In the genomic region with DNA sequence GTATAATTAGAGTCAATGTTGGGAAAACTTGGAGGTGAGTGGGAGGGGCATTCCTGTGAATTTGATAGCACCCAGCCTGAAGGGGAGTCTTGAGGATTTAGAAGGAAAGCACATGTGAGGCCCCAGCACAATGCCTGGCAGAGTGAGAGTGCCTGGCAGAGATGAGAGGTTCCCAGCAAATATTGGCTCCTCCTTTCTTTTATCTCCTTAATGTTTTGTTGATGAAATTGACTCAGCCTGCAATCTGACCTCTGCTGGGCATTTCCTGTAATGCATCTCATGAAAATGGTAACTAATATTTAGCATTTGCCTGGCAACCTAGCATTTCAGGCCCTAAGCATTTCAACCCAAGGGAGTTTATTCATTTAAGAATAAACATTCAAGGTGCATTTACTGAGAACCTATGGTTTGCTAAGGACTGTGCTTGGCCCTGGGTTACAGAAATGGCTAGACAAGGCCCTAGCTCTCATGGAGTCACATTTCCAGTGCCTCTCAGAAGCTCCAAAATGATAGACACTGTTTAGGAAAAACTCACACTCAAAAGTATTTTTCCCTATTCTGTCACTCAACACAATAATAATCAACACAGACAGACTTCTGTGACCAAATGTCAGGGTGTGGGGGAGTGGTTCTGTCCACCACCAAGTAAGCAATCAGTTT, we compare ENCODE assay signal across 9 cellular contexts. TPM values are rescaled to one million over a fixed set of nuclear protein-coding genes. Genes with fewer than 3 reads are reported as not detected.
DNase-seq lines count a peak whose midpoint lies in the region; ATAC-seq and TF ChIP-seq lines count a peak whose summit lies in the region.
"Had no signal": no experiment of that assay in that cellular context is flagged by ENCODE, and none has a peak within 500 bp of the region (broad histone marks: within the 10 kb centered on the region; RNA-seq: fewer than 3 reads in every experiment).

No MANE protein-coding gene starts in this region.

- H4K91ac ChIP-seq in H9 (ENCODE audit: insufficient read length, low read depth, low read length), result no peak overlapping the region

- no peaks in the 10 kb centered on the region for H3K9me3 Mint-ChIP-seq in CD8-positive, alpha-beta T cell
- H3K9me3 Mint-ChIP-seq in H9, result no peaks in the 10 kb centered on the region
- no peaks in the 10 kb centered on the region for H3K9me3 Mint-ChIP-seq in neural progenitor cell

- H3K4me1 Mint-ChIP-seq in CD8-positive, alpha-beta T cell (ENCODE audit: low read depth), result no peaks in the 10 kb centered on the region
- H3K4me1 Mint-ChIP-seq in H9, result peaks cover 18 to 29% of the 10 kb centered on the region in 2 experiments
- H3K4me1 Mint-ChIP-seq in neural progenitor cell, result peaks cover 2% of the 10 kb centered on the region

- no peaks in the 10 kb centered on the region for H3K4me1 ChIP-seq in CD8-positive, alpha-beta T cell (ENCODE audit: insufficient read depth, low read length)
- H3K4me1 ChIP-seq in H9 (ENCODE audit: insufficient read depth, low read length) (no peaks in the 10 kb centered on the region), neural progenitor cell (peaks cover 60% of the 10 kb centered on the region)

- H4K20me1 ChIP-seq in H9 (ENCODE audit: control insufficient read depth, insufficient read depth, insufficient read length) (no peaks in the 10 kb centered on the region), neural progenitor cell (ENCODE audit: low read depth) (no peaks in the 10 kb centered on the region)

- H3K27me3 Mint-ChIP-seq in CD8-positive, alpha-beta T cell (ENCODE audit: low read depth), result no peaks in the 10 kb centered on the region
- peaks cover 3% of the 10 kb centered on the region; the same call in 1 of the 2 replicates for H3K27me3 Mint-ChIP-seq in H9 (ENCODE audit: low read depth)
- peaks cover 2% of the 10 kb centered on the region for H3K27me3 Mint-ChIP-seq in neural progenitor cell (ENCODE audit: insufficient read depth, low read depth)

- DNase-seq in CD8-positive, alpha-beta T cell, result peak in 4 of 7 experiments; percentile 23 to 45 (median 36)
- DNase-seq in H9 (no peak), NCI-H748 treated with DMSO at 0.1 percent for 48 hours (lab: John Stamatoyannopoulos, UW) (peak; percentile 11), activated T-cell treated with anti-CD3 and anti-CD28 coated beads for 4 hours (peak; percentile 38), fibroblast of peridontal ligament (ENCODE audit: extremely low read depth) (peak; percentile 84), neural progenitor cell (ENCODE audit: low spot score) (peak; percentile 45)

- no peak overlapping the region for H2BK12ac ChIP-seq in H9 (ENCODE audit: insufficient read length, low read depth, low read length)

- no peak overlapping the region for H4K8ac ChIP-seq in H9 (replicated peaks; ENCODE audit: insufficient read length, low read depth, low read length)

- H3K79me2 ChIP-seq in H9 (ENCODE audit: insufficient read depth, low read length), result no peaks in the 10 kb centered on the region
- H3K79me2 ChIP-seq in neural progenitor cell (ENCODE audit: low read depth), result no peaks in the 10 kb centered on the region

- no peaks in the 10 kb centered on the region for H3K9me3 ChIP-seq in CD8-positive, alpha-beta T cell (ENCODE audit: low read length)
- H3K9me3 ChIP-seq in H9 (ENCODE audit: control insufficient read depth, low read depth, low read length), result no peaks in the 10 kb centered on the region
- H3K9me3 ChIP-seq in neural progenitor cell (ENCODE audit: low read depth), result no peaks in the 10 kb centered on the region
- H3K9me3 ChIP-seq: SJSA1 had no signal

- no peak overlapping the region for H3K14ac ChIP-seq in H9 (ENCODE audit: insufficient read depth, low read length)

- no peak overlapping the region for H4K5ac ChIP-seq in H9 (ENCODE audit: insufficient read length, low read depth, low read length)

- no peak overlapping the region for H3K4me2 ChIP-seq in H9 (ENCODE audit: insufficient read depth, insufficient read length, low read length)
- H3K4me2 ChIP-seq in neural progenitor cell, result no peak overlapping the region

- no peaks in the 10 kb centered on the region for H3K79me1 ChIP-seq in H9 (ENCODE audit: insufficient read depth, low read depth, low read length, poor library complexity, severe bottlenecking)

- H2AFZ ChIP-seq in H9 (ENCODE audit: low read length) (no peak overlapping the region), neural progenitor cell (replicated peaks) (no peak overlapping the region)

- H2BK20ac ChIP-seq in H9 (ENCODE audit: low read depth, low read length, poor library complexity, severe bottlenecking), result no peak overlapping the region

- peaks cover 52% of the 10 kb centered on the region for H3F3A ChIP-seq in neural progenitor cell (ENCODE audit: low read depth)

- no peak overlapping the region for H3K4ac ChIP-seq in H9 (ENCODE audit: low read depth, low read length)

- H3K27me3 ChIP-seq in CD8-positive, alpha-beta T cell (ENCODE audit: insufficient read depth, low read length), result no peaks in the 10 kb centered on the region
- H3K27me3 ChIP-seq in H9 (ENCODE audit: insufficient read depth, low read length) (no peaks in the 10 kb centered on the region), neural progenitor cell (no peaks in the 10 kb centered on the region)
- H3K27me3 ChIP-seq: SJSA1 had no signal

- H2AK5ac ChIP-seq in H9 (ENCODE audit: insufficient read length, low read length), result no peak overlapping the region

- peaks cover 8% of the 10 kb centered on the region for H3K36me3 ChIP-seq in CD8-positive, alpha-beta T cell (ENCODE audit: insufficient read depth, low read length)
- no peaks in the 10 kb centered on the region for H3K36me3 ChIP-seq in neural progenitor cell

- H3K4me3 ChIP-seq in CD8-positive, alpha-beta T cell (ENCODE audit: low read depth, low read length), result no peak overlapping the region
- H3K4me3 ChIP-seq in neural progenitor cell, result no peak overlapping the region
- H3K4me3 ChIP-seq: SJSA1 had no signal

- H2BK5ac ChIP-seq in H9 (ENCODE audit: insufficient read length, low read length), result no peak overlapping the region

- no peak overlapping the region for H3K18ac ChIP-seq in H9 (ENCODE audit: insufficient read length, low read depth, low read length)

- no peak overlapping the region for H3K23ac ChIP-seq in H9 (ENCODE audit: insufficient read length, low read depth, low read length)

- no peak overlapping the region for H3K27ac Mint-ChIP-seq in CD8-positive, alpha-beta T cell
- H3K27ac Mint-ChIP-seq in H9 (peak overlapping the region in 1 of 3 experiments; percentile 3; a peak in 1 of 7 replicates), neural progenitor cell (no peak overlapping the region)

- no peaks in the 10 kb centered on the region for H3K23me2 ChIP-seq in H9 (ENCODE audit: insufficient read length, low read depth, low read length, poor library complexity, severe bottlenecking)

- POLR2A ChIA-PET in CD8-positive, alpha-beta T cell (lab: Charles Lee), result interaction anchor here (0.8 to 1.0 kb wide), 2 partner anchors 77 to 197 kb away, joined by 3 to 4 read pairs; a partner anchor contains a TSS

- peak; percentile 60 for TF ChIP-seq CTCF in CD8-positive, alpha-beta T cell (IDR thresholded peaks at IDR 0.05)
- peak; percentile 74 for TF ChIP-seq CTCF in H9 (conservative IDR thresholded peaks at IDR 0.05)
- peak; percentile 74 for TF ChIP-seq CTCF in neural progenitor cell (IDR thresholded peaks at IDR 0.05)

- H3K56ac ChIP-seq in H9 (ENCODE audit: insufficient read length, low read depth, low read length), result no peak overlapping the region

- H3K36me3 Mint-ChIP-seq in CD8-positive, alpha-beta T cell, result peaks cover 31% of the 10 kb centered on the region
- H3K36me3 Mint-ChIP-seq in H9 (ENCODE audit: insufficient read depth in 1 of 3, low read depth in 3 of 3) (no peaks in the 10 kb centered on the region), neural progenitor cell (no peaks in the 10 kb centered on the region)

- H3K9ac ChIP-seq in H9 (ENCODE audit: extremely low read depth, insufficient read length, low read length), result no peak overlapping the region
- no peak overlapping the region for H3K9ac ChIP-seq in neural progenitor cell

- H3K4me3 Mint-ChIP-seq in CD8-positive, alpha-beta T cell, result no peak overlapping the region
- H3K4me3 Mint-ChIP-seq in H9 (no peak overlapping the region), neural progenitor cell (no peak overlapping the region)

- H2BK120ac ChIP-seq in H9 (ENCODE audit: low read depth, low read length, poor library complexity, severe bottlenecking), result no peak overlapping the region

- H2BK15ac ChIP-seq in H9 (ENCODE audit: low read depth, low read length), result no peak overlapping the region

- no peak overlapping the region for H3T11ph ChIP-seq in H9 (ENCODE audit: low read length)

- CTCF ChIA-PET in CD8-positive, alpha-beta T cell (lab: Charles Lee), result interaction anchor here (0.8 to 2.6 kb wide), 20 partner anchors 10 to 236 kb away, joined by 3 to 16 read pairs (median 4); a partner anchor contains a TSS

- H3K27ac ChIP-seq in CD8-positive, alpha-beta T cell (ENCODE audit: low read depth, low read length), result no peak overlapping the region
- H3K27ac ChIP-seq in H9 (ENCODE audit: insufficient read length, low read depth, low read length), result no peak overlapping the region
- no peak overlapping the region for H3K27ac ChIP-seq in neural progenitor cell
- H3K27ac ChIP-seq: SJSA1 had no signal

- intact Hi-C loops in CD8-positive, alpha-beta T cell (cut with DNase I, micrococcal nuclease), result loop anchor here (1.0 to 10.0 kb wide), 8 partner anchors 81 to 410 kb away; a partner anchor contains a TSS

- peak; percentile 91 for ATAC-seq in CD8-positive, alpha-beta T cell
- ATAC-seq in GM18520 (IDR thresholded peaks at IDR 0.05; ENCODE audit: unreplicated experiment), result no peak
- ATAC-seq in HG02759 (IDR thresholded peaks at IDR 0.05; ENCODE audit: unreplicated experiment), result no peak

RNA-seq across cellular contexts. Expression of a gene that starts 19.0 kb away (rescaled TPM):
- 10 to 100 TPM; 32.5 to 33.2 TPM for total RNA-seq in CD8-positive, alpha-beta T cell
- 131 and 132 TPM in 2 replicates for total RNA-seq in H9 (2021)
- total RNA-seq in neural progenitor cell (ENCODE audit: low replicate concordance), result 155 and 203 TPM in 2 replicates
